Comparison of ENCODE assay signal across 1 cellular context in genomic region chr9:69894720-69895119, GRCh38.
TF ChIP-seq lines count a peak whose summit lies in the region.

No MANE protein-coding gene starts in this region.

TF ChIP-seq in IMR-90, 13 proteins besides CTCF, POLR2A, EP300 and RAD21:
- TF ChIP-seq CEBPB (IDR thresholded peaks at IDR 0.05; ENCODE audit: low read depth, low read length) (peak; percentile 17; the same call in 1 of the 2 replicates), SMC3 (IDR thresholded peaks at IDR 0.05; ENCODE audit: low read depth, low read length) (no peak), MAFK (IDR thresholded peaks at IDR 0.05; ENCODE audit: low read depth, low read length) (no peak)
